ENCODE assay signal across 1 cellular context in the genomic region with DNA sequence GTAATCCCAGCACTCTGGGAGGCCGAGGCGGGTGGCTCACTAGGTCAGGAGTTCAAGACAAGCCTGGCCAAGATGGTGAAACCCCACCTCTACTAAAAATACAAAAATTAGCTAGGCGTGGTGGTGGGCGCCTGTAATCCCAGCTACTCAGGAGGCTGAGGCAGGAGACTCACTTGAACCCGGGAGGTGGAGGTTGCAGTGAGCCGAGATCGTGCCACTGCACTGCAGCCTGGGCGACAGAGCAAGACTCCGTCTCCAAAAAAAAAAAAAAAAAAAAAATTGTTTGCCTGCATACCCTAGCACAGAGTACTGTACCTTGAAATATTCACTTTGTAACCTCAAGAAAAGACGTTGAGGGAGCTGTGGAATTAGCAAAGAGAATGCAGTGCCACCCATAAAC.
TF ChIP-seq lines count a peak whose summit lies in the region.

No MANE protein-coding gene starts in this region.

TF ChIP-seq in HEK293, 187 proteins besides CTCF, POLR2A, EP300 and RAD21:
- TF ChIP-seq, protein P1, sequence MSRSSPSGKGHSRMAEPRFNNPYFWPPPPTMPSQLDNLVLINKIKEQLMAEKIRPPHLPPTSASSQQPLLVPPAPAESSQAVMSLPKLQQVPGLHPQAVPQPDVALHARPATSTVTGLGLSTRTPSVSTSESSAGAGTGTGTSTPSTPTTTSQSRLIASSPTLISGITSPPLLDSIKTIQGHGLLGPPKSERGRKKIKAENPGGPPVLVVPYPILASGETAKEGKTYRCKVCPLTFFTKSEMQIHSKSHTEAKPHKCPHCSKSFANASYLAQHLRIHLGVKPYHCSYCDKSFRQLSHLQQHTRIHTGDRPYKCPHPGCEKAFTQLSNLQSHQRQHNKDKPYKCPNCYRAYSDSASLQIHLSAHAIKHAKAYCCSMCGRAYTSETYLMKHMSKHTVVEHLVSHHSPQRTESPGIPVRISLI (tag by site-specific recombination; IDR thresholded peaks at IDR 0.05), result peak; percentile 57; the same call in 1 of the 2 replicates
- peak; percentile 9; the same call in 1 of the 2 replicates for TF ChIP-seq KLF1 (tag by site-specific recombination; IDR thresholded peaks at IDR 0.05)
